22 cellular contexts compared by ENCODE assay signal in the genomic region with DNA sequence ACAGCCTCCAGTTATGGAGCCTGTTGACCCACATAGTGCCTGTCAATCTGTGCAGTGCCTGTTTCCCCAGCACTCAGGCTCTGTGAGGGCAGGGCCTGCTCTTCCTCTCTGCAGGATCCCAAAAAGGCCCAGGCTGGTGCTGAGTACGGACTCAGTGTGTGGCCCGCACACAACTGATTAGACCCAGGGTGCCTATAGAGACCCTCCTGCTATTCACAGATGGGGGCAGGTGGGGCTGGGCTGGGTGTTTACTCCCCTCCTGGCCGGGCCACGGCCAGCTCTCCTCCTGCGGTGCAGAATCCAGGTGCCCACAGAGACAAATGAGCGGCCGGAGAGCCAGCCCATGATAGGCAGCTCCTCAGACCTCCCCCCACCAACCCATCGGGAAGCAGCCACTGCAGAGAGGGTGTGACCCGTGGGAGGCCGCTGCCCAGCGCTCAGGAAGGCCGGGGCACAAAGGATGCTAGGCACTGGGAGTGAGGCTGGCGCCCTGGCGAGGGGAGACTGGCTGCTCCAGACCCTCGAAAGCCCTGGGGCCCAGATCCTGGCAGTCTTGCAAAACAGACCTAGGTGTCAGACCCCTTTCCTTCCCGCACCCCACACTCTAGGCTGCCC.
"Had no signal": no experiment of that assay in that cellular context is flagged by ENCODE, and none has a peak within 500 bp of the region (broad histone marks: within the 10 kb centered on the region; RNA-seq: fewer than 3 reads in every experiment).

No MANE protein-coding gene starts in this region.

- H3K4me3 ChIP-seq: body of pancreas, hepatocyte, left ventricle myocardium inferior, pancreas, psoas muscle, right atrium auricular region, tibial artery had no signal

- H3K4me1 ChIP-seq: body of pancreas, foreskin keratinocyte, left ventricle myocardium inferior, pancreas, psoas muscle, right atrium auricular region, tibial artery had no signal

- H3K27ac ChIP-seq: body of pancreas, foreskin keratinocyte, hepatocyte, left ventricle myocardium inferior, neutrophil, pancreas, psoas muscle, right atrium auricular region, tibial artery had no signal

- H3K9me3 ChIP-seq: body of pancreas, left ventricle myocardium inferior, neutrophil, pancreas, psoas muscle, right atrium auricular region, tibial artery had no signal

- H2AFZ ChIP-seq: hepatocyte had no signal

- H3K27me3 ChIP-seq: body of pancreas, foreskin keratinocyte, hepatocyte, pancreas, right atrium auricular region had no signal

- H3K4me2 ChIP-seq: hepatocyte had no signal

- DNase-seq: activated CD4-positive, alpha-beta memory T cell treated with anti-CD3 and anti-CD28 coated beads for 36 hours; activated CD4-positive, alpha-beta T cell treated with anti-CD3 and anti-CD28 coated beads for 4 hours; activated CD4-positive, CD25-positive, alpha-beta regulatory T cell; activated effector memory CD4-positive, alpha-beta T cell treated with anti-CD3 and anti-CD28 coated beads, Interleukin-2, amount 50 U/mL, for 16 hours; activated naive CD4-positive, alpha-beta T cell treated with anti-CD3 and anti-CD28 coated beads, Interleukin-2, amount 10 ng/mL, durations not matched to agents 7 days and 5 days; activated T-cell treated with anti-CD3 and anti-CD28 coated beads, Interleukin-2, amount 50 U/mL, for 72 hours; body of pancreas; dermis blood vessel endothelial cell; effector memory CD4-positive, alpha-beta T cell; foreskin keratinocyte; immature natural killer cell; left ventricle myocardium inferior; naive thymus-derived CD8-positive, alpha-beta T cell; psoas muscle; stimulated activated CD4-positive, alpha-beta T cell treated with anti-CD3 and anti-CD28 coated beads, Interleukin-4, amount 100 ng/mL, for 24 hours; stimulated activated naive CD4-positive, alpha-beta T cell treated with Interleukin-2 at 50 U/mL for 16 hours; T1000; tibial artery had no signal

- H3K36me3 ChIP-seq: left ventricle myocardium inferior, neutrophil, pancreas, right atrium auricular region, tibial artery had no signal
